18 cellular contexts compared by ENCODE assay signal in the genomic region with DNA sequence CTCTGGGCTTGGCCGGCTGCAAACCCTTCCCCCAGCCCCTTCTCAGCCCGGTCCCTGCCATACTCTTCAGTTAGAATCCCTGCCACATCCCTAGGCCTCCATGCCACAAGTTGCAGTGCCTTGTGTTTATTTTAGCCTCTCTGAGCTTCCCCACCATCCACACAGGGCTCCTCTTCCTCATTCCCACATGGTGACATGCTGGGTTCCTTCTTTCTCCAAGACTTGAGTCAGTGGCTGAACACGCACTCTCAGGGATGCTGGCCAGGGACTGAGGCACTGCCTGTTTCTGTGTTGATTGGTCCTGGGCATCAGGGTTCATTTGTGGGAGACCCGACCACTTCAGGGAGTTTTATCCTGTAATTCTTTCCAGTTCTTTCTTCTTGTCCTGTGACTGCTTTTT. TPM values are rescaled to one million over a fixed set of nuclear protein-coding genes. Genes with fewer than 3 reads are reported as not detected.
A peak's percentile ranks its signal among the peaks of the same experiment; 100 is the strongest.
DNase-seq lines count a peak whose midpoint lies in the region; ATAC-seq and TF ChIP-seq lines count a peak whose summit lies in the region.
"Had no signal": no experiment of that assay in that cellular context is flagged by ENCODE, and none has a peak within 500 bp of the region (broad histone marks: within the 10 kb centered on the region; RNA-seq: fewer than 3 reads in every experiment).

No MANE protein-coding gene starts in this region.

- H3K9me3 Mint-ChIP-seq in endodermal cell: peaks cover 14% of the 10 kb centered on the region
- H3K9me3 Mint-ChIP-seq in CD8-positive, alpha-beta memory T cell: no peaks in the 10 kb centered on the region
- H3K9me3 Mint-ChIP-seq: CD8-positive, alpha-beta T cell; stimulated activated effector memory CD8-positive, alpha-beta T cell treated with anti-CD3 and anti-CD28 coated beads, Interleukin-12 subunit alpha, Interleukin-12 subunit beta, amount 100 ng/mL, for 72 hours had no signal

- DNase-seq in HT1080 (ENCODE audit: low read depth): peak; percentile 49
- DNase-seq in endodermal cell: no peak
- peak; percentile 89 for DNase-seq in posterior vena cava (ENCODE audit: low spot score)
- no peak for DNase-seq in activated naive CD4-positive, alpha-beta T cell treated with Interleukin-2 at 50 U/mL for 16 hours
- DNase-seq in CD8-positive, alpha-beta memory T cell: no peak
- no peak for DNase-seq in medulla oblongata (ENCODE audit: extremely low spot score)
- DNase-seq: activated CD4-positive, alpha-beta T cell treated with anti-CD3 and anti-CD28 coated beads, Interleukin-2, amount 50 U/mL, for 1 hour; CD8-positive, alpha-beta T cell; NCI-H1092; NCI-H226; OCI-M1; stimulated activated CD4-positive, alpha-beta T cell treated with anti-CD3 and anti-CD28 coated beads, Interleukin-1b, Interleukin-23, amount 100 ng/mL, for 48 hours had no signal

- H3K4me3 Mint-ChIP-seq in endodermal cell: no peak overlapping the region
- H3K4me3 Mint-ChIP-seq in CD8-positive, alpha-beta memory T cell: no peak overlapping the region
- H3K4me3 Mint-ChIP-seq: brain; CD8-positive, alpha-beta T cell; stimulated activated effector memory CD8-positive, alpha-beta T cell treated with anti-CD3 and anti-CD28 coated beads, Interleukin-12 subunit alpha, Interleukin-12 subunit beta, amount 100 ng/mL, for 72 hours had no signal

- H3K27me3 ChIP-seq in BLaER1 (no peaks in the 10 kb centered on the region), endodermal cell (ENCODE audit: control insufficient read depth, insufficient read depth, low read length, poor library complexity, severe bottlenecking) (no peaks in the 10 kb centered on the region)
- no peaks in the 10 kb centered on the region for H3K27me3 ChIP-seq in CD8-positive, alpha-beta memory T cell (ENCODE audit: insufficient read depth, low read length, poor library complexity, severe bottlenecking)

- peak overlapping the region; percentile 23 for H3K27ac Mint-ChIP-seq in endodermal cell
- H3K27ac Mint-ChIP-seq in CD8-positive, alpha-beta memory T cell: no peak overlapping the region
- H3K27ac Mint-ChIP-seq: brain; CD8-positive, alpha-beta T cell; stimulated activated effector memory CD8-positive, alpha-beta T cell treated with anti-CD3 and anti-CD28 coated beads, Interleukin-12 subunit alpha, Interleukin-12 subunit beta, amount 100 ng/mL, for 72 hours had no signal

- no peak for TF ChIP-seq CTCF in endodermal cell (conservative IDR thresholded peaks at IDR 0.05)

- peaks cover 16% of the 10 kb centered on the region for H3K9me3 ChIP-seq in BLaER1
- peaks cover 15% of the 10 kb centered on the region for H3K9me3 ChIP-seq in endodermal cell (ENCODE audit: control insufficient read depth, low read length)
- no peaks in the 10 kb centered on the region for H3K9me3 ChIP-seq in CD8-positive, alpha-beta memory T cell (ENCODE audit: low read length)

- H3K4me1 ChIP-seq in BLaER1: peaks cover 26% of the 10 kb centered on the region
- no peaks in the 10 kb centered on the region for H3K4me1 ChIP-seq in endodermal cell (ENCODE audit: control insufficient read depth, insufficient read depth, low read length)
- H3K4me1 ChIP-seq in CD8-positive, alpha-beta memory T cell (ENCODE audit: insufficient read depth, low read length): no peaks in the 10 kb centered on the region
- H3K4me1 ChIP-seq: parathyroid adenoma had no signal

- H3K9ac ChIP-seq in BLaER1 (no peak overlapping the region), endodermal cell (ENCODE audit: extremely low read depth, low read length, poor library complexity, severe bottlenecking) (no peak overlapping the region)
- H3K9ac ChIP-seq: parathyroid adenoma had no signal

- peaks cover 24% of the 10 kb centered on the region for H3K36me3 Mint-ChIP-seq in endodermal cell (ENCODE audit: low read depth)
- H3K36me3 Mint-ChIP-seq in CD8-positive, alpha-beta memory T cell: no peaks in the 10 kb centered on the region
- H3K36me3 Mint-ChIP-seq: CD8-positive, alpha-beta T cell; stimulated activated effector memory CD8-positive, alpha-beta T cell treated with anti-CD3 and anti-CD28 coated beads, Interleukin-12 subunit alpha, Interleukin-12 subunit beta, amount 100 ng/mL, for 72 hours had no signal

- intact Hi-C loops in posterior vena cava (cut with DNase I): no loop called here

- ATAC-seq in GM21526 (IDR thresholded peaks at IDR 0.05; ENCODE audit: low FRiP score, unreplicated experiment): no peak
- ATAC-seq: CD8-positive, alpha-beta T cell had no signal

- H3K36me3 ChIP-seq in BLaER1: peaks cover 22% of the 10 kb centered on the region
- no peaks in the 10 kb centered on the region for H3K36me3 ChIP-seq in endodermal cell (ENCODE audit: control insufficient read depth, insufficient read depth, low read length)
- H3K36me3 ChIP-seq in CD8-positive, alpha-beta memory T cell (ENCODE audit: insufficient read depth, low read length): no peaks in the 10 kb centered on the region

- peaks cover 29% of the 10 kb centered on the region for H3K4me1 Mint-ChIP-seq in endodermal cell
- no peaks in the 10 kb centered on the region for H3K4me1 Mint-ChIP-seq in CD8-positive, alpha-beta memory T cell
- H3K4me1 Mint-ChIP-seq: stimulated activated effector memory CD8-positive, alpha-beta T cell treated with anti-CD3 and anti-CD28 coated beads, Interleukin-12 subunit alpha, Interleukin-12 subunit beta, amount 100 ng/mL, for 72 hours had no signal

- H3K4me2 ChIP-seq in BLaER1: 0 out of 2 replicates have a peak overlapping the region, but pooled peaks have one; percentile 36

- POLR2A ChIA-PET in CD8-positive, alpha-beta memory T cell (lab: Charles Lee): no interaction called here

- H3K27ac ChIP-seq in BLaER1 (no peak overlapping the region), endodermal cell (ENCODE audit: low read depth, low read length) (no peak overlapping the region)
- H3K27ac ChIP-seq in CD8-positive, alpha-beta memory T cell (ENCODE audit: low read depth, low read length): no peak overlapping the region
- H3K27ac ChIP-seq: parathyroid adenoma had no signal

- H3K4me3 ChIP-seq in BLaER1 (no peak overlapping the region), endodermal cell (ENCODE audit: low read length) (no peak overlapping the region)
- H3K4me3 ChIP-seq in CD8-positive, alpha-beta memory T cell (ENCODE audit: low read length): no peak overlapping the region

- H4K20me1 ChIP-seq in BLaER1: no peaks in the 10 kb centered on the region

- no peaks in the 10 kb centered on the region for H3K27me3 Mint-ChIP-seq in endodermal cell (ENCODE audit: insufficient read depth)
- H3K27me3 Mint-ChIP-seq in CD8-positive, alpha-beta memory T cell: peaks cover 11 to 14% of the 10 kb centered on the region in 2 donors

- WGBS in endodermal cell (ENCODE audit: insufficient coverage in 1 of 2, insufficient read length in 1 of 2), 2 experiments: 81 to 92% methylated on average over 2 to 4 of the region's 4 CpGs

- CTCF ChIA-PET in CD8-positive, alpha-beta memory T cell (lab: Charles Lee): no interaction called here

RNA-seq across cellular contexts. Expression of gene KCNS3, which starts 56.3 kb away (rescaled TPM):
- total RNA-seq in HT1080 (2014; rRNA removed; shearing (Covaris generic)): 8.8 and 9.9 TPM in 2 replicates
- 5.7 and 5.8 TPM in 2 replicates for polyA plus RNA-seq in HT1080 (2015; cell fraction: cytosol; rRNA removed)
- polyA plus RNA-seq in HT1080 (2015; cell fraction: nucleus; rRNA removed): 2.1 and 2.2 TPM in 2 replicates
- total RNA-seq in endodermal cell (10 to 100 TPM; 10.7 to 11.1 TPM), posterior vena cava (1 to 10 TPM; 3.1 to 7.2 TPM)
- 3.0 TPM for polyA plus RNA-seq in endodermal cell (2013, experiment 1 of 2)
- polyA plus RNA-seq in endodermal cell (2013, experiment 2 of 2): 2.4 TPM
- total RNA-seq in CD8-positive, alpha-beta memory T cell: not detected
- not detected for polyA plus RNA-seq in CD8-positive, alpha-beta memory T cell
- total RNA-seq: CD8-positive, alpha-beta T cell; T-helper 1 cell treated with Interleukin-12 subunit alpha and Interleukin-12 subunit beta and Interleukin-4 antibody, amounts not matched to agents 30 ng/mL and 1 ng/mL, for 36 hours had no signal

Comparison
In these comparisons a context has a peak if more than half of its experiments do, and no peak if none do; other contexts are left out.
1. DNase-seq: peak in HT1080 (single experiment) and posterior vena cava (single experiment); none in endodermal cell (single experiment), activated naive CD4-positive, alpha-beta T cell treated with Interleukin-2 at 50 U/mL for 16 hours (single experiment), CD8-positive, alpha-beta memory T cell (0 of 5) and medulla oblongata (single experiment).